1 cellular context compared by ENCODE assay signal in genomic region chr11:68545796-68546195, GRCh38.
TF ChIP-seq lines count a peak whose summit lies in the region.

No MANE protein-coding gene starts in this region.

TF ChIP-seq in HCT116, 20 proteins besides CTCF, POLR2A, EP300 and RAD21 (continued from another document):
- no peak for TF ChIP-seq REST (IDR thresholded peaks at IDR 0.05; ENCODE audit: low read depth)
- TF ChIP-seq JUND (IDR thresholded peaks at IDR 0.05), result no peak
- no peak for TF ChIP-seq ZNF274 (IDR thresholded peaks at IDR 0.05; ENCODE audit: low read depth, low read length)
- no peak for TF ChIP-seq SP1 (IDR thresholded peaks at IDR 0.05; ENCODE audit: low read depth)
- no peak for TF ChIP-seq YY1 (IDR thresholded peaks at IDR 0.05; ENCODE audit: extremely low read depth, insufficient replicate concordance, low read depth, low read length)
- TF ChIP-seq EGR1 (IDR thresholded peaks at IDR 0.05; ENCODE audit: low read depth), result no peak
- TF ChIP-seq TCF7L2 (IDR thresholded peaks at IDR 0.05; ENCODE audit: borderline replicate concordance, extremely low read depth, insufficient read depth, insufficient read length), result no peak
- TF ChIP-seq, protein P1, sequence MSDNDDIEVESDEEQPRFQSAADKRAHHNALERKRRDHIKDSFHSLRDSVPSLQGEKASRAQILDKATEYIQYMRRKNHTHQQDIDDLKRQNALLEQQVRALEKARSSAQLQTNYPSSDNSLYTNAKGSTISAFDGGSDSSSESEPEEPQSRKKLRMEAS (IDR thresholded peaks at IDR 0.05), result no peak
- TF ChIP-seq POLR2AphosphoS5 (IDR thresholded peaks at IDR 0.05; ENCODE audit: low read depth, low read length), result no peak
- TF ChIP-seq SIN3A (IDR thresholded peaks at IDR 0.05; ENCODE audit: low read depth), result no peak
- no peak for TF ChIP-seq ZFX (IDR thresholded peaks at IDR 0.05)
